26 cellular contexts compared by ENCODE assay signal in genomic region chr7:124088590-124088989, GRCh38. TPM values are rescaled to one million over a fixed set of nuclear protein-coding genes. Genes with fewer than 3 reads are reported as not detected.
A peak's percentile ranks its signal among the peaks of the same experiment; 100 is the strongest.
DNase-seq lines count a peak whose midpoint lies in the region; ATAC-seq and TF ChIP-seq lines count a peak whose summit lies in the region.
"Had no signal": no experiment of that assay in that cellular context is flagged by ENCODE, and none has a peak within 500 bp of the region (broad histone marks: within the 10 kb centered on the region; RNA-seq: fewer than 3 reads in every experiment).

No MANE protein-coding gene starts in this region.

- peak; percentile 32 for DNase-seq in COLO829 (ENCODE audit: low spot score)
- DNase-seq in SW480 (ENCODE audit: low spot score) = peak; percentile 21
- DNase-seq in foreskin keratinocyte = peak; percentile 22 to 34
- no peak for DNase-seq in iPS-NIHi11 (ENCODE audit: low spot score)
- DNase-seq in posterior vena cava (ENCODE audit: low spot score) = no peak
- DNase-seq: BE2C, DMS79, GM23248, H9, NCI-H1092 treated with DMSO at 0.1 percent for 48 hours, NCI-H1436 treated with DMSO at 0.1 percent for 48 hours, NCI-H1930, NCI-H2171, NCI-H524 treated with DMSO at 0.1 percent for 48 hours, NCI-H82, OCI-M1, SHP77 had no signal

- no peak overlapping the region for H3K27ac ChIP-seq in HEK293 (ENCODE audit: extremely low read depth, low read depth, low read length)
- no peak overlapping the region for H3K27ac ChIP-seq in foreskin keratinocyte
- H3K27ac ChIP-seq: GM23248, HL-60 had no signal

- CTCF ChIA-PET in HEK293 (lab: Yijun Ruan, JAX) = interaction anchor here (0.6 to 1.0 kb wide), 2 partner anchors 10 to 12 kb away, joined by 4 read pairs; no protein-coding TSS in a partner anchor

- no peaks in the 10 kb centered on the region for H3K9me3 ChIP-seq in HEK293 (ENCODE audit: control insufficient read depth, insufficient read depth, low read depth, low read length)
- H3K9me3 ChIP-seq: BE2C had no signal

- intact Hi-C loops in posterior vena cava (cut with DNase I) = no loop called here

- no peaks in the 10 kb centered on the region for H3K36me3 ChIP-seq in HEK293 (ENCODE audit: control insufficient read depth in 2 of 2, insufficient read depth in 1 of 2, low read length in 2 of 2)
- H3K36me3 ChIP-seq: BE2C had no signal

- ATAC-seq in foreskin keratinocyte (peak; percentile 21), GM21367 (IDR thresholded peaks at IDR 0.05; ENCODE audit: unreplicated experiment) (no peak)
- ATAC-seq: GM12878, HepG2, K562 had no signal

- H3K27me3 ChIP-seq in foreskin keratinocyte = no peaks in the 10 kb centered on the region
- H3K27me3 ChIP-seq: BE2C had no signal

- TF ChIP-seq CTCF in HEK293 (tag by site-specific recombination; IDR thresholded peaks at IDR 0.05) = no peak
- TF ChIP-seq CTCF in foreskin keratinocyte (conservative IDR thresholded peaks at IDR 0.05) = no peak

- POLR2A ChIA-PET in HEK293 (lab: Yijun Ruan, JAX) = no interaction called here

- no peak overlapping the region for H3K4me3 ChIP-seq in HEK293 (ENCODE audit: low read depth, low read length)
- H3K4me3 ChIP-seq: GM12878, GM23248, K562 had no signal

- H3K4me1 ChIP-seq in HEK293 (ENCODE audit: control insufficient read depth, insufficient read depth, low read length) = peaks cover 6% of the 10 kb centered on the region; the same call in 1 of the 2 replicates
- no peaks in the 10 kb centered on the region for H3K4me1 ChIP-seq in foreskin keratinocyte

TF ChIP-seq in HEK293, 187 proteins besides CTCF, POLR2A, EP300 and RAD21:
- TF ChIP-seq PRDM6 (tag by site-specific recombination; IDR thresholded peaks at IDR 0.05) = peak; percentile 52; the same call in 1 of the 2 replicates
- peak; percentile 74; the same call in 1 of the 2 replicates for TF ChIP-seq SP7 (tag by site-specific recombination; IDR thresholded peaks at IDR 0.05)
- TF ChIP-seq BCL11A (tag by site-specific recombination; IDR thresholded peaks at IDR 0.05; ENCODE audit: low read depth) = no peak

RNA-seq across cellular contexts. Expression of gene TMEM229A, which starts 55.7 kb away (rescaled TPM):
- not detected in 2 replicates for total RNA-seq in foreskin keratinocyte
- polyA plus RNA-seq in foreskin keratinocyte = not detected in 2 replicates
- total RNA-seq in posterior vena cava = under 1 TPM in 1 of 2 donors, not detected in 1; 0.10 TPM
- total RNA-seq: GM12878, GM23248, HepG2, HT-29, K562, LHCN-M2, RPMI7951 had no signal
- polyA plus RNA-seq: GM12878, GM23248, HepG2, K562 had no signal

Comparison
In these comparisons a context has a peak if more than half of its experiments do, and no peak if none do; other contexts are left out.
1. DNase-seq: peak in COLO829 (single experiment), SW480 (single experiment) and foreskin keratinocyte (2 of 2); none in iPS-NIHi11 (single experiment) and posterior vena cava (single experiment).